Comparison of ENCODE assay signal across 1 cellular context in the genomic region with DNA sequence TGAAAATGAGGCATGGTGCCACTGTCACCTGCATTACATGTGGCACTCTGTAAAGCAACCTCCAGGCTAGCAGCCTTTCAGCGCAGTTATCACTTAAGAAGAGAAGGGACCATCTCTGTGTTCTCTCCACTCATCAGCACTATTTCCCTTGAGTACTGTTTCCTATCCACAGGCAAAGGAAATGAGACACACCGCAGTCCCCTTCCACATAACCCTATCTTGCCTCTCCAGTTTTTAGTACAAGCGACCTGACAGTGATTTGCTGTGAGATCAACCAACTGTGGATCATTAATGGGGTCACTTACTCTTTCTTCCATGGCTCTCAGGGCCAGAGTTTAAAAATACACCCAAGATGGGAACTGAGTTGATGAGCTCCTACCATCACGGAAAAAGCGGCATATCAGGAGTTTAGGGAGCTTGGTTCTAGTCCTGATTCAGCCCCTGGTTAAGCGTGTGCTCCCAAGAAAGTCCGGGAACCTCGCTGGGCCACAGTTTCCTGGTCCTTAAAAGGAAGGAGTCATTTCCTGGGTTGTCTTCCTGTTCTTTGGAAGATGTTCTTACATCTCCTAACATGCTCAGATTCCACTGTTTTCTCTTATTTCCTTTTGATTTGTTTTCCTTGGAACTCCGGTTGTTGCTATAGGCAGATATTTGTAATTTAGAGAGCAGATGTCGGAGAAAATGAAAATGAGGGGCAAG.
TF ChIP-seq lines count a peak whose summit lies in the region.

No MANE protein-coding gene starts in this region.

TF ChIP-seq in H1, 55 proteins besides CTCF, POLR2A, EP300 and RAD21:
- TF ChIP-seq SUZ12 (IDR thresholded peaks at IDR 0.05; ENCODE audit: low read length) (no peak), MAFK (IDR thresholded peaks at IDR 0.05; ENCODE audit: low read depth, low read length) (no peak), CEBPB (IDR thresholded peaks at IDR 0.05; ENCODE audit: low read depth, low read length) (no peak), KDM4A (IDR thresholded peaks at IDR 0.05; ENCODE audit: low read depth, low read length, severe bottlenecking) (no peak), TCF12 (IDR thresholded peaks at IDR 0.05; ENCODE audit: low read depth, low read length) (no peak), TAF7 (optimal IDR thresholded peaks at IDR 0.05; ENCODE audit: borderline replicate concordance, low read depth, low read length) (no peak), POU5F1 (IDR thresholded peaks at IDR 0.05; ENCODE audit: low read depth, low read length) (no peak), GABPA (IDR thresholded peaks at IDR 0.05; ENCODE audit: borderline replicate concordance, insufficient read depth, low read length) (no peak), GTF2F1 (IDR thresholded peaks at IDR 0.05; ENCODE audit: borderline replicate concordance, low read depth, low read length) (no peak)
